Comparison of ENCODE assay signal across 8 cellular contexts in genomic region chr22:19962246-19962908, GRCh38. TPM values are rescaled to one million over a fixed set of nuclear protein-coding genes. Genes with fewer than 3 reads are reported as not detected.
DNase-seq lines count a peak whose midpoint lies in the region; ATAC-seq and TF ChIP-seq lines count a peak whose summit lies in the region.

No MANE protein-coding gene starts in this region.

- CTCF ChIA-PET in HEK293 (lab: Yijun Ruan, JAX) (interaction anchor here (0.7 to 12.8 kb wide), 7 partner anchors 9 to 315 kb away, joined by 3 to 150 read pairs (median 4); no protein-coding TSS in a partner anchor), OCI-LY7 (lab: Charles Lee; ENCODE audit: unreplicated experiment) (interaction anchor here (0.7 kb wide), 1 partner anchor 149 kb away, joined by 9 read pairs; no protein-coding TSS in a partner anchor)

- H3K9me3 ChIP-seq in HEK293 (ENCODE audit: control insufficient read depth, insufficient read depth, low read depth, low read length) (no peaks in the 10 kb centered on the region), OCI-LY7 (ENCODE audit: low read length) (no peaks in the 10 kb centered on the region), upper lobe of right lung (no peaks in the 10 kb centered on the region)

- peak; percentile 72 for ATAC-seq in foreskin keratinocyte
- ATAC-seq in upper lobe of right lung = peak; percentile 68
- no peak for ATAC-seq in HG03521 (IDR thresholded peaks at IDR 0.05; ENCODE audit: unreplicated experiment)

- H3K4me3 ChIP-seq in HEK293 (ENCODE audit: low read depth, low read length) (no peak overlapping the region), OCI-LY7 (ENCODE audit: low read depth, low read length, poor library complexity, severe bottlenecking) (no peak overlapping the region), upper lobe of right lung (peak overlapping the region; percentile 1)

- no peaks in the 10 kb centered on the region for H3K9me2 ChIP-seq in OCI-LY7 (ENCODE audit: insufficient read depth, low read length)

- no peaks in the 10 kb centered on the region for H3K27me3 ChIP-seq in foreskin keratinocyte
- no peaks in the 10 kb centered on the region for H3K27me3 ChIP-seq in upper lobe of right lung

- H3K4me2 ChIP-seq in OCI-LY7 (ENCODE audit: low read length) = no peak overlapping the region

- H3K27ac ChIP-seq in HEK293 (ENCODE audit: extremely low read depth, low read depth, low read length) (no peak overlapping the region), OCI-LY7 (ENCODE audit: low read depth, low read length, poor library complexity, severe bottlenecking) (no peak overlapping the region), foreskin keratinocyte (no peak overlapping the region), upper lobe of right lung (peak overlapping the region; percentile 56)

- H4K20me1 ChIP-seq in OCI-LY7 (ENCODE audit: insufficient read depth, low read length) = no peaks in the 10 kb centered on the region

- H3K36me3 ChIP-seq in HEK293 (ENCODE audit: control insufficient read depth in 2 of 2, insufficient read depth in 1 of 2, low read length in 2 of 2) = peaks cover 0 to 40% of the 10 kb centered on the region in 2 experiments; a peak in 1 of 3 replicates
- H3K36me3 ChIP-seq in OCI-LY7 (ENCODE audit: insufficient read depth, low read length) = peaks cover 18% of the 10 kb centered on the region; the same call in 1 of the 2 replicates
- peaks cover 22% of the 10 kb centered on the region for H3K36me3 ChIP-seq in upper lobe of right lung

- intact Hi-C loops in OCI-LY7 (cut with micrococcal nuclease; ENCODE audit: unreplicated experiment) (loop anchor here (5.0 kb wide), 1 partner anchor 120 kb away; the partner anchor contains the start of gene DGCR8), upper lobe of right lung (cut with DNase I) (no loop called here)

- DNase-seq in C1 segment of cervical spinal cord (lab: John Stamatoyannopoulos, UW) = peak in 10 of 14 donors; percentile 35 to 74 (median 41)
- peak; percentile 90 for DNase-seq in OCI-LY7 (ENCODE audit: low spot score)
- DNase-seq in activated effector memory CD4-positive, alpha-beta T cell treated with anti-CD3 and anti-CD28 coated beads, Interleukin-2, amount 50 U/mL, for 16 hours = peak; percentile 78
- peak; percentile 61 to 74 for DNase-seq in foreskin keratinocyte
- peak in 52 of 56 donors; percentile 19 to 89 (median 72) for DNase-seq in nucleus accumbens (lab: John Stamatoyannopoulos, UW)
- peak; percentile 88 for DNase-seq in upper lobe of right lung

- H2AFZ ChIP-seq in OCI-LY7 (ENCODE audit: low read length) = no peak overlapping the region

- POLR2A ChIA-PET in HEK293 (lab: Yijun Ruan, JAX) = interaction anchor here (0.6 to 1.3 kb wide), 5 partner anchors 9 to 542 kb away, joined by 3 to 4 read pairs (median 3); partner anchors contain the start of gene TANGO2
- POLR2A ChIA-PET in OCI-LY7 (lab: Charles Lee) = no interaction called here

- no TSS peak for BruUV-seq in OCI-LY7 (replicated peaks; lab: Mats Ljungman, UMichigan)

- no peaks in the 10 kb centered on the region for H3K79me2 ChIP-seq in OCI-LY7 (ENCODE audit: insufficient read depth, low read depth, low read length)

- peaks cover 6% of the 10 kb centered on the region; the same call in 1 of the 2 replicates for H3K4me1 ChIP-seq in HEK293 (ENCODE audit: control insufficient read depth, insufficient read depth, low read length)
- H3K4me1 ChIP-seq in OCI-LY7 (ENCODE audit: insufficient read depth, low read length, poor library complexity, severe bottlenecking) = peaks cover 4% of the 10 kb centered on the region
- peaks cover 6% of the 10 kb centered on the region for H3K4me1 ChIP-seq in foreskin keratinocyte
- H3K4me1 ChIP-seq in upper lobe of right lung = peaks cover 25% of the 10 kb centered on the region

- peak; percentile 89 for TF ChIP-seq CTCF in HEK293 (tag by site-specific recombination; IDR thresholded peaks at IDR 0.05)
- TF ChIP-seq CTCF in OCI-LY7 (conservative IDR thresholded peaks at IDR 0.05; ENCODE audit: low read length) = peak; percentile 80
- TF ChIP-seq CTCF in foreskin keratinocyte (conservative IDR thresholded peaks at IDR 0.05) = peak; percentile 84
- TF ChIP-seq CTCF in upper lobe of right lung (IDR thresholded peaks at IDR 0.05) = peak; percentile 43

TF ChIP-seq in HEK293, 187 proteins besides CTCF, POLR2A, EP300 and RAD21 (continues in another document):
- no peak for TF ChIP-seq SALL2 (tag by site-specific recombination; IDR thresholded peaks at IDR 0.05; ENCODE audit: borderline replicate concordance)
- TF ChIP-seq KLF1 (tag by site-specific recombination; IDR thresholded peaks at IDR 0.05) = 0 out of 2 replicates have a peak, but pooled peaks have one; percentile 42
- TF ChIP-seq PATZ1 (tag by site-specific recombination; IDR thresholded peaks at IDR 0.05) = peak; percentile 56
- TF ChIP-seq ZNF280D (tag by site-specific recombination; IDR thresholded peaks at IDR 0.05) = no peak
- peak; percentile 44; the same call in 1 of the 2 replicates for TF ChIP-seq KLF8 (tag by site-specific recombination; IDR thresholded peaks at IDR 0.05)
- no peak for TF ChIP-seq MZF1 (tag by site-specific recombination; IDR thresholded peaks at IDR 0.05; ENCODE audit: borderline replicate concordance)
- no peak for TF ChIP-seq ZNF664 (tag by site-specific recombination; IDR thresholded peaks at IDR 0.05)
- 0 out of 2 replicates have a peak, but pooled peaks have one; percentile 27 for TF ChIP-seq HIC1 (tag by site-specific recombination; IDR thresholded peaks at IDR 0.05)

RNA-seq across cellular contexts. Expression of gene TXNRD2, which starts 20.8 kb away (rescaled TPM):
- total RNA-seq in OCI-LY7 (2014; rRNA removed; shearing (Covaris generic)) = 24.1 and 28.9 TPM in 2 replicates
- total RNA-seq in OCI-LY7 (2022) (23.5 and 24.7 TPM in 2 replicates), foreskin keratinocyte (24.2 and 28.8 TPM in 2 replicates), upper lobe of right lung (40.7 TPM)
- polyA plus RNA-seq in foreskin keratinocyte = 30.1 and 38.9 TPM in 2 replicates

RNA-seq across cellular contexts. Expression of gene COMT, which starts 20.8 kb away (rescaled TPM):
- 102 and 112 TPM in 2 replicates for total RNA-seq in OCI-LY7 (2014; rRNA removed; shearing (Covaris generic))
- total RNA-seq in OCI-LY7 (2022) (89.5 and 90.8 TPM in 2 replicates), foreskin keratinocyte (143 and 146 TPM in 2 replicates), upper lobe of right lung (175 TPM)
- 210 and 236 TPM in 2 replicates for polyA plus RNA-seq in foreskin keratinocyte

RNA-seq across cellular contexts. Expression of gene ARVCF, which starts 54.2 kb away (rescaled TPM):
- 1.8 and 2.9 TPM in 2 replicates for total RNA-seq in OCI-LY7 (2014; rRNA removed; shearing (Covaris generic))
- total RNA-seq in OCI-LY7 (2022) = 3.8 and 3.9 TPM in 2 replicates
- total RNA-seq in foreskin keratinocyte = 10.8 and 11.7 TPM in 2 replicates
- polyA plus RNA-seq in foreskin keratinocyte = 6.9 and 7.7 TPM in 2 replicates
- total RNA-seq in upper lobe of right lung = 25.4 TPM

RNA-seq across cellular contexts. Expression of gene TANGO2, which starts 58.5 kb away (rescaled TPM):
- total RNA-seq in OCI-LY7 (2014; rRNA removed; shearing (Covaris generic)) = 12.3 and 18.3 TPM in 2 replicates
- total RNA-seq in OCI-LY7 (2022) (23.3 and 25.0 TPM in 2 replicates), foreskin keratinocyte (18.8 and 22.4 TPM in 2 replicates), upper lobe of right lung (37.8 TPM)
- polyA plus RNA-seq in foreskin keratinocyte = 15.0 and 15.2 TPM in 2 replicates
